In the genomic region with DNA sequence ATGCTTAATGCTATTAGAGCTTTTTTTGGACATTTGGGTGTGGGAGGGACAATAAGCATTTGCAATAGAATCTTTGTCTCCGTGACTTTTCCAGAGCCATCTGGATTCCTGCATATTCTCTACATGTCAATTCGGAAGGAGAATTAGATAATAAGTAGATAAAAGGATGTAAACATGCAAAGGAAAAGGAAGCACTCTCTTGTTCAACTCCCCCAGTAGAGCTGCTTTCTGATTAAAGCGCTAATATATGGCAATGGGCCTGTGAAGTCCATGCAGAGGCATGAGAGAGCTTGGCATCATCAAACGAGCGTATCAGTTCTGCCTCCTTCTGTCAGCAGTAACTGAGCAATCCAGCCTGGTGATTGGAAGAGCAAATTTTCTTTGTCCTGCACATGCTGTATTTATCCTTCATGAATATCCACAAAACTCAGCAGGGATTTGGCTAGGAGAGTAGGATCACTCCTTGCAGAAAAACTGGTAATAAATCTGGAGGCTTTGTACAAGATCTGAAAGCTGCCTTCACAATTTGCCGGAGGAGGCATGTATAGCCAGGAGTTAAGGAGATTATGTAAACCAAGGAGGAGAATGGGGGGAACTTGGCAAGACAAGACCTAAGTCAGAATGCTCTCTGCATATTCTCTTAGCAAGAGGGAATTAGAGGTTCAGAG, we compare ENCODE assay signal across 14 cellular contexts.
A peak's percentile ranks its signal among the peaks of the same experiment; 100 is the strongest.
DNase-seq lines count a peak whose midpoint lies in the region; TF ChIP-seq lines count a peak whose summit lies in the region.
"Had no signal": no experiment of that assay in that cellular context is flagged by ENCODE, and none has a peak within 500 bp of the region (broad histone marks: within the 10 kb centered on the region; RNA-seq: fewer than 3 reads in every experiment).

No MANE protein-coding gene starts in this region.

- H3K9me3 ChIP-seq in BE2C: no peaks in the 10 kb centered on the region
- no peaks in the 10 kb centered on the region for H3K9me3 ChIP-seq in neuronal stem cell (replicated peaks in 1 of 2; ENCODE audit: control insufficient read depth in 2 of 2, insufficient read depth in 1 of 2, low read depth in 1 of 2, low read length in 2 of 2)

- H4K8ac ChIP-seq in neuronal stem cell (ENCODE audit: low read depth, low read length): no peak overlapping the region

- no peak overlapping the region for H3K9ac ChIP-seq in neuronal stem cell (ENCODE audit: low read depth, low read length, poor library complexity)

- H3K36me3 ChIP-seq in BE2C (no peaks in the 10 kb centered on the region), neuronal stem cell (replicated peaks in 1 of 2; ENCODE audit: control insufficient read depth in 2 of 2, insufficient read depth in 2 of 2, low read length in 2 of 2) (no peaks in the 10 kb centered on the region)

- no peaks in the 10 kb centered on the region for H3K9me3 Mint-ChIP-seq in nephron progenitor cell
- H3K9me3 Mint-ChIP-seq in endothelial cell (ENCODE audit: unreplicated experiment): no peaks in the 10 kb centered on the region
- H3K9me3 Mint-ChIP-seq: IgD-negative memory B cell had no signal

- peaks cover 6% of the 10 kb centered on the region for H3K4me1 Mint-ChIP-seq in nephron progenitor cell
- H3K4me1 Mint-ChIP-seq in endothelial cell (ENCODE audit: unreplicated experiment): peaks cover 5% of the 10 kb centered on the region

- H2BK15ac ChIP-seq in neuronal stem cell (ENCODE audit: low read length): no peak overlapping the region

- no peak overlapping the region for H3K14ac ChIP-seq in neuronal stem cell (ENCODE audit: low read length)

- no peak overlapping the region for H3K4me2 ChIP-seq in neuronal stem cell (ENCODE audit: insufficient read depth, low read length, poor library complexity, severe bottlenecking)

- H3K27ac ChIP-seq in neuronal stem cell (replicated peaks; ENCODE audit: low read length): no peak overlapping the region
- H3K27ac ChIP-seq: C4-2B had no signal

- H2AK5ac ChIP-seq in neuronal stem cell (ENCODE audit: low read depth, low read length): no peak overlapping the region

- H3K23ac ChIP-seq in neuronal stem cell (ENCODE audit: low read depth, low read length, poor library complexity): no peak overlapping the region

- H3K4ac ChIP-seq in neuronal stem cell (ENCODE audit: low read length): no peak overlapping the region

- no peaks in the 10 kb centered on the region for H3K79me1 ChIP-seq in neuronal stem cell (ENCODE audit: low read depth, low read length)

- peaks cover 2% of the 10 kb centered on the region; the same call in 1 of the 2 replicates for H3K4me1 ChIP-seq in BE2C
- peaks cover 0 to 6% of the 10 kb centered on the region in 2 donors for H3K4me1 ChIP-seq in neuronal stem cell (ENCODE audit: control insufficient read depth in 2 of 2, insufficient read depth in 1 of 2, low read depth in 1 of 2, low read length in 2 of 2)

- H3K4me3 Mint-ChIP-seq in nephron progenitor cell: no peak overlapping the region
- H3K4me3 Mint-ChIP-seq in endothelial cell (ENCODE audit: unreplicated experiment): no peak overlapping the region
- H3K4me3 Mint-ChIP-seq: IgD-negative memory B cell had no signal

- no peak overlapping the region for H3K4me3 ChIP-seq in BE2C (ENCODE audit: low read depth, low read length)
- no peak overlapping the region for H3K4me3 ChIP-seq in neuronal stem cell (ENCODE audit: low read length in 2 of 2)

- DNase-seq in BE2C: peak; percentile 61
- peak; percentile 73 for DNase-seq in NCI-H82 treated with DMSO at 0.1 percent for 48 hours (lab: John Stamatoyannopoulos, UW; ENCODE audit: unreplicated experiment)
- DNase-seq in foreskin melanocyte: peak; percentile 25
- DNase-seq in neuronal stem cell (ENCODE audit: low spot score): no peak
- no peak for DNase-seq in activated T-cell treated with anti-CD3 and anti-CD28 coated beads, Interleukin-2, amount 50 U/mL, for 1 hour
- no peak for DNase-seq in OCI-M1 (lab: John Stamatoyannopoulos, UW)
- DNase-seq in nephron progenitor cell: no peak
- no peak for DNase-seq in endothelial cell (ENCODE audit: low spot score)
- DNase-seq: NCI-H1417 treated with DMSO at 0.1 percent for 48 hours, NCI-H2029, NCI-H2171, NCI-H748 treated with DMSO at 0.1 percent for 48 hours had no signal

- H3K27me3 ChIP-seq in BE2C: no peaks in the 10 kb centered on the region
- no peaks in the 10 kb centered on the region for H3K27me3 ChIP-seq in neuronal stem cell (ENCODE audit: control insufficient read depth in 3 of 3, insufficient read depth in 3 of 3, low read depth in 1 of 3, low read length in 3 of 3)

- no peak overlapping the region for H2BK120ac ChIP-seq in neuronal stem cell (ENCODE audit: low read depth, low read length)

- no peak overlapping the region for H2BK5ac ChIP-seq in neuronal stem cell (ENCODE audit: low read length)

- H3K18ac ChIP-seq in neuronal stem cell (ENCODE audit: low read length): no peak overlapping the region

- H2AFZ ChIP-seq in neuronal stem cell (ENCODE audit: low read length): peak overlapping the region; percentile 68

- H3K36me3 Mint-ChIP-seq in nephron progenitor cell (ENCODE audit: low read depth) (no peaks in the 10 kb centered on the region), endothelial cell (ENCODE audit: low read depth, unreplicated experiment) (no peaks in the 10 kb centered on the region)
- H3K36me3 Mint-ChIP-seq: IgD-negative memory B cell had no signal

- H3K27ac Mint-ChIP-seq in nephron progenitor cell (no peak overlapping the region), endothelial cell (ENCODE audit: unreplicated experiment) (no peak overlapping the region)
- H3K27ac Mint-ChIP-seq: IgD-negative memory B cell had no signal

- no peak for TF ChIP-seq CTCF in BE2C (IDR thresholded peaks at IDR 0.05; ENCODE audit: low read depth, low read length)
- no peak for TF ChIP-seq CTCF in nephron progenitor cell (IDR thresholded peaks at IDR 0.05)
- no peak for TF ChIP-seq CTCF in endothelial cell (IDR thresholded peaks at IDR 0.05; ENCODE audit: unreplicated experiment)

- no CpG with 5 or more reads among the region's 6 CpGs for WGBS in neuronal stem cell (ENCODE audit: extremely low coverage in 2 of 2, insufficient read length in 2 of 2, insufficient replicate concordance in 1 of 2), 2 donors

- H2BK12ac ChIP-seq in neuronal stem cell (ENCODE audit: low read length): no peak overlapping the region

- H3K27me3 Mint-ChIP-seq in nephron progenitor cell (ENCODE audit: low read depth, poor library complexity): peaks cover 4% of the 10 kb centered on the region
- H3K27me3 Mint-ChIP-seq in endothelial cell (ENCODE audit: unreplicated experiment): no peaks in the 10 kb centered on the region
- H3K27me3 Mint-ChIP-seq: IgD-negative memory B cell had no signal

- no peak overlapping the region for H4K91ac ChIP-seq in neuronal stem cell (ENCODE audit: low read depth, low read length, poor library complexity)

Comparison
In these comparisons a context has a peak if more than half of its experiments do, and no peak if none do; other contexts are left out.
1. DNase-seq: peak in BE2C (single experiment), NCI-H82 treated with DMSO at 0.1 percent for 48 hours (single experiment) and foreskin melanocyte (single experiment); none in neuronal stem cell (single experiment), activated T-cell treated with anti-CD3 and anti-CD28 coated beads, Interleukin-2, amount 50 U/mL, for 1 hour (single experiment), OCI-M1 (single experiment), nephron progenitor cell (single experiment) and endothelial cell (single experiment).